In genomic region chr12:113060336-113060960, GRCh38 we compare ENCODE assay signal across 15 cellular contexts.
A peak's percentile ranks its signal among the peaks of the same experiment; 100 is the strongest.
DNase-seq lines count a peak whose midpoint lies in the region; ATAC-seq and TF ChIP-seq lines count a peak whose summit lies in the region.
"Had no signal": no experiment of that assay in that cellular context is flagged by ENCODE, and none has a peak within 500 bp of the region (broad histone marks: within the 10 kb centered on the region; RNA-seq: fewer than 3 reads in every experiment).

No MANE protein-coding gene starts in this region.

- H3K27ac ChIP-seq in OCI-LY3 (ENCODE audit: low read length), result no peak overlapping the region

- H3K27me3 ChIP-seq in OCI-LY3 (ENCODE audit: low read depth, low read length), result no peaks in the 10 kb centered on the region

- no peak overlapping the region for H3K9ac ChIP-seq in OCI-LY3 (ENCODE audit: low read length)
- H3K9ac ChIP-seq: SK-N-SH had no signal

- POLR2A ChIA-PET in GM10248 (lab: Yijun Ruan, JAX), result interaction anchor here (0.8 kb wide), 1 partner anchor 10 kb away, joined by 4 read pairs; no protein-coding TSS in a partner anchor

- H3K4me3 ChIP-seq in OCI-LY3 (ENCODE audit: low read length), result no peak overlapping the region
- H3K4me3 ChIP-seq: Peyer's patch had no signal

- no peaks in the 10 kb centered on the region for H3K36me3 Mint-ChIP-seq in central memory CD8-positive, alpha-beta T cell (ENCODE audit: insufficient read depth)

- no peaks in the 10 kb centered on the region for H4K20me1 ChIP-seq in OCI-LY3 (ENCODE audit: insufficient read depth, low read length)

- no peaks in the 10 kb centered on the region for H3K79me2 ChIP-seq in OCI-LY3 (ENCODE audit: low read length)

- H3K27ac Mint-ChIP-seq in central memory CD8-positive, alpha-beta T cell (ENCODE audit: low read depth), result peak overlapping the region; percentile 12
- H3K27ac Mint-ChIP-seq: H9; T-helper 1 cell treated with Interleukin-12 subunit alpha and Interleukin-12 subunit beta and Interleukin-4 antibody, amounts not matched to agents 30 μg/mL and 1 μg/mL, for 36 hours had no signal

- no peaks in the 10 kb centered on the region for H3K9me3 Mint-ChIP-seq in central memory CD8-positive, alpha-beta T cell
- H3K9me3 Mint-ChIP-seq: H9; T-helper 1 cell treated with Interleukin-12 subunit alpha and Interleukin-12 subunit beta and Interleukin-4 antibody, amounts not matched to agents 30 μg/mL and 1 μg/mL, for 36 hours had no signal

- H3K27me3 Mint-ChIP-seq in central memory CD8-positive, alpha-beta T cell, result no peaks in the 10 kb centered on the region

- peak overlapping the region; percentile 32; the same call in 1 of the 2 replicates for H3K4me2 ChIP-seq in OCI-LY3 (ENCODE audit: low read length)
- H3K4me2 ChIP-seq: SK-N-SH had no signal

- H3K4me1 ChIP-seq in OCI-LY3 (ENCODE audit: low read length), result peaks cover 50% of the 10 kb centered on the region

- ATAC-seq in central memory CD8-positive, alpha-beta T cell (replicated peaks; ENCODE audit: extremely low read depth, poor library complexity, severe bottlenecking), result no peak
- no peak for ATAC-seq in HG02973 (IDR thresholded peaks at IDR 0.05; ENCODE audit: unreplicated experiment)
- no peak for ATAC-seq in GM19395 (IDR thresholded peaks at IDR 0.05; ENCODE audit: unreplicated experiment)

- DNase-seq in GM10248 (ENCODE audit: extremely low spot score), result peak; percentile 10
- DNase-seq in central memory CD8-positive, alpha-beta T cell (ENCODE audit: low spot score in 2 of 2), result no peak
- DNase-seq in medulla oblongata (ENCODE audit: extremely low spot score), result no peak
- DNase-seq in retina, result no peak
- DNase-seq: GDM1, NCI-H748 treated with DMSO at 0.1 percent for 48 hours, Peyer's patch, Right ventricle myocardium superior had no signal

- H2AFZ ChIP-seq in OCI-LY3 (ENCODE audit: low read depth, low read length), result no peak overlapping the region

- no peaks in the 10 kb centered on the region for H3K9me3 ChIP-seq in OCI-LY3 (ENCODE audit: insufficient read depth, low read length)
- H3K9me3 ChIP-seq: BE2C, Peyer's patch, SK-N-SH had no signal

- peaks cover 6% of the 10 kb centered on the region for H3K4me1 Mint-ChIP-seq in central memory CD8-positive, alpha-beta T cell

- CTCF ChIA-PET in GM10248 (lab: Yijun Ruan, JAX), result interaction anchor here (1.1 to 15.9 kb wide), 3 partner anchors 8 to 114 kb away, joined by 3 to 135 read pairs (median 19); partner anchors contain the start of gene DTX1

- H3K4me3 Mint-ChIP-seq in central memory CD8-positive, alpha-beta T cell, result no peak overlapping the region
- H3K4me3 Mint-ChIP-seq: H9; T-helper 1 cell treated with Interleukin-12 subunit alpha and Interleukin-12 subunit beta and Interleukin-4 antibody, amounts not matched to agents 30 μg/mL and 1 μg/mL, for 36 hours had no signal

- TF ChIP-seq CTCF in GM10248 (IDR thresholded peaks at IDR 0.05; ENCODE audit: control extremely low read depth, extremely low read depth, low read depth, missing control alignments) (no peak), OCI-LY3 (IDR thresholded peaks at IDR 0.05; ENCODE audit: low read depth, low read length) (no peak)

- no peaks in the 10 kb centered on the region for H3K36me3 ChIP-seq in OCI-LY3 (replicated peaks; ENCODE audit: low read depth, low read length)
- H3K36me3 ChIP-seq: BE2C, Peyer's patch had no signal
